23 cellular contexts compared by ENCODE assay signal in the genomic region with DNA sequence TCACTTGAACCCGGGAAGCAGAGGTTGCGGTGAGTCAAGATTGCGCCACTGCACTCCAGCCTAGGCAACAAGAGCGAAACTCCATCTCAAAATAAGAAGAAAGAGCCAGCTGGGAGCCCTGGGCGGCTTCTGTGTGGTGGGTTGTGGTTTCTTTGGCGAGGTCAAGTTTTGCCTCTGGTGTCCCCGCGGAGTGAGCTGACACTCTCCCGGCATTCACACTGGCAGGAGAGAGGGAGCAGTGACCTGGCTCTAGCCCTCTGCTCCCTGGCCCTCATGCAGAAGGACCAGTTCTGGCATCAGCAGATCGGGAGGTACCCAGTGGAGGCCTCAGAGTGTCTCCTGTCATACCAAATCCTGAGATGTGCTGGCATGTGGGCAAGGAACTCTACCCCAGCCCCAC.
"Had no signal": no experiment of that assay in that cellular context is flagged by ENCODE, and none has a peak within 500 bp of the region (broad histone marks: within the 10 kb centered on the region; RNA-seq: fewer than 3 reads in every experiment).

No MANE protein-coding gene starts in this region.

- H3K4me1 Mint-ChIP-seq: activated CD4-positive, alpha-beta T cell treated with anti-CD3 and anti-CD28 coated beads for 36 hours; activated CD4-positive, alpha-beta T cell treated with anti-CD3 and anti-CD28 coated beads, Interleukin-2, amount 10 ng/mL, durations not matched to agents 7 days and 5 days; activated naive CD4-positive, alpha-beta T cell treated with anti-CD3 and anti-CD28 coated beads, Interleukin-2, amount 50 U/mL, for 24 hours; activated naive CD8-positive, alpha-beta T cell treated with anti-CD3 and anti-CD28 coated beads, Interleukin-2, amount 10 ng/mL, durations not matched to agents 7 days and 5 days; central memory CD8-positive, alpha-beta T cell had no signal

- H3K4me2 ChIP-seq: PC-9 had no signal

- H3K27ac Mint-ChIP-seq: activated CD4-positive, alpha-beta T cell treated with anti-CD3 and anti-CD28 coated beads for 36 hours; activated CD4-positive, alpha-beta T cell treated with anti-CD3 and anti-CD28 coated beads, Interleukin-2, amount 10 ng/mL, durations not matched to agents 7 days and 5 days; activated CD8-positive, alpha-beta T cell treated with anti-CD3 and anti-CD28 coated beads, Interleukin-2, amount 10 ng/mL, durations not matched to agents 7 days and 5 days; activated naive CD4-positive, alpha-beta T cell treated with anti-CD3 and anti-CD28 coated beads, Interleukin-2, amount 50 U/mL, for 24 hours; activated naive CD8-positive, alpha-beta T cell treated with anti-CD3 and anti-CD28 coated beads, Interleukin-2, amount 10 ng/mL, durations not matched to agents 7 days and 5 days; activated T-cell treated with anti-CD3 and anti-CD28 coated beads, Interleukin-2, amount 50 U/mL, for 24 hours; activated T-helper 2 cell treated with anti-CD3 and anti-CD28 coated beads, Interferon-gamma antibody, Interleukin-2, Interleukin-4, amounts not matched to agents 10 μg/mL and 5 μg/mL and 100 μg/mL, durations not matched to agents 14 hours and 24 hours and 36 hours had no signal

- ATAC-seq: activated CD4-positive, alpha-beta T cell treated with anti-CD3 and anti-CD28 coated beads for 36 hours; activated CD4-positive, CD25-positive, alpha-beta regulatory T cell treated with anti-CD3 and anti-CD28 coated beads, Interleukin-2, amount 50 U/mL, for 24 hours; activated CD8-positive, alpha-beta T cell treated with anti-CD3 and anti-CD28 coated beads, Interleukin-2, amount 10 ng/mL, durations not matched to agents 7 days and 5 days; K562 had no signal

- H3K27me3 Mint-ChIP-seq: activated CD4-positive, alpha-beta T cell treated with anti-CD3 and anti-CD28 coated beads, Interleukin-2, amount 10 ng/mL, durations not matched to agents 7 days and 5 days had no signal

- H3K27me3 ChIP-seq: ascending aorta, cardiac muscle cell had no signal

- H3K4me3 ChIP-seq: ascending aorta, cardiac muscle cell, K562, PC-9 had no signal

- H3K36me3 ChIP-seq: ascending aorta, cardiac muscle cell had no signal

- H3K36me3 Mint-ChIP-seq: activated naive CD8-positive, alpha-beta T cell treated with anti-CD3 and anti-CD28 coated beads, Interleukin-2, amount 10 ng/mL, durations not matched to agents 7 days and 5 days had no signal

- H3K4me3 Mint-ChIP-seq: activated CD4-positive, alpha-beta T cell treated with anti-CD3 and anti-CD28 coated beads for 36 hours; activated CD4-positive, alpha-beta T cell treated with anti-CD3 and anti-CD28 coated beads, Interleukin-2, amount 10 ng/mL, durations not matched to agents 7 days and 5 days; activated CD8-positive, alpha-beta T cell treated with anti-CD3 and anti-CD28 coated beads, Interleukin-2, amount 10 ng/mL, durations not matched to agents 7 days and 5 days; activated naive CD4-positive, alpha-beta T cell treated with anti-CD3 and anti-CD28 coated beads, Interleukin-2, amount 50 U/mL, for 24 hours; activated naive CD8-positive, alpha-beta T cell treated with anti-CD3 and anti-CD28 coated beads, Interleukin-2, amount 10 ng/mL, durations not matched to agents 7 days and 5 days; activated T-cell treated with anti-CD3 and anti-CD28 coated beads, Interleukin-2, amount 50 U/mL, for 24 hours; central memory CD8-positive, alpha-beta T cell had no signal

- H3K9me3 Mint-ChIP-seq: activated naive CD4-positive, alpha-beta T cell treated with anti-CD3 and anti-CD28 coated beads, Interleukin-2, amount 50 U/mL, for 24 hours; activated T-helper 2 cell treated with anti-CD3 and anti-CD28 coated beads, Interferon-gamma antibody, Interleukin-2, Interleukin-4, amounts not matched to agents 10 μg/mL and 5 μg/mL and 100 μg/mL, durations not matched to agents 14 hours and 24 hours and 36 hours had no signal

- H3K4me1 ChIP-seq: ascending aorta had no signal

- H3K9me3 ChIP-seq: ascending aorta had no signal

- H3K27ac ChIP-seq: ascending aorta, cardiac muscle cell, PC-9 had no signal

- DNase-seq: activated CD4-positive, alpha-beta T cell treated with anti-CD3 and anti-CD28 coated beads for 36 hours; activated CD4-positive, alpha-beta T cell treated with anti-CD3 and anti-CD28 coated beads, Interleukin-2, amount 10 ng/mL, durations not matched to agents 7 days and 5 days; activated CD4-positive, alpha-beta T cell treated with anti-CD3 and anti-CD28 coated beads, Interleukin-2, amount 50 U/mL, for 48 hours; activated CD8-positive, alpha-beta T cell treated with anti-CD3 and anti-CD28 coated beads, Interleukin-2, amount 10 ng/mL, durations not matched to agents 7 days and 5 days; activated gamma-delta T cell; activated naive CD4-positive, alpha-beta T cell treated with Interleukin-2 at 50 U/mL for 16 hours; activated naive CD8-positive, alpha-beta T cell treated with anti-CD3 and anti-CD28 coated beads, Interleukin-2, amount 10 ng/mL, durations not matched to agents 7 days and 5 days; activated T-cell treated with anti-CD3 and anti-CD28 coated beads, Interleukin-2, amount 50 U/mL, for 24 hours; amygdala; NCI-H1048; NCI-H1436 treated with DMSO at 0.1 percent for 48 hours; NCI-H2029; NCI-H345; PC-9; Right ventricle myocardium superior; T1000 had no signal

- H2AFZ ChIP-seq: PC-9 had no signal
